ENCODE assay signal across 14 cellular contexts in genomic region chr19:38696733-38697055, GRCh38. TPM values are rescaled to one million over a fixed set of nuclear protein-coding genes. Genes with fewer than 3 reads are reported as not detected.
A peak's percentile ranks its signal among the peaks of the same experiment; 100 is the strongest.
DNase-seq lines count a peak whose midpoint lies in the region; ATAC-seq and TF ChIP-seq lines count a peak whose summit lies in the region.
"Had no signal": no experiment of that assay in that cellular context is flagged by ENCODE, and none has a peak within 500 bp of the region (broad histone marks: within the 10 kb centered on the region; RNA-seq: fewer than 3 reads in every experiment).

No MANE protein-coding gene starts in this region.

- H3K9me3 ChIP-seq in tibial nerve, result no peaks in the 10 kb centered on the region

- H3K4me1 ChIP-seq in tibial nerve, result peaks cover 0 to 100% (median 91%) of the 10 kb centered on the region in 4 donors

- peak overlapping the region; percentile 41 for H3K27ac Mint-ChIP-seq in T-helper 1 cell treated with Interleukin-12 subunit alpha and Interleukin-12 subunit beta and Interleukin-4 antibody, amounts not matched to agents 30 μg/mL and 1 μg/mL, for 36 hours
- peak overlapping the region; percentile 85 for H3K27ac Mint-ChIP-seq in dendritic cell treated with granulocyte-macrophage colony-stimulating factor and Interleukin-4, amounts not matched to agents 40 ng/mL and 50 ng/mL, for 4 days
- H3K27ac Mint-ChIP-seq in natural killer cell, result peak overlapping the region; percentile 89 to 93

- intact Hi-C loops in dendritic cell treated with granulocyte-macrophage colony-stimulating factor and Interleukin-4, amounts not matched to agents 40 ng/mL and 50 ng/mL, for 4 days (cut with micrococcal nuclease), result no loop called here
- intact Hi-C loops in natural killer cell (cut with micrococcal nuclease), result loop anchor here (5.0 kb wide), 1 partner anchor 36 kb away; no protein-coding TSS in a partner anchor

- no peak for TF ChIP-seq POLR2A in tibial nerve (IDR thresholded peaks at IDR 0.05)

- H3K27me3 Mint-ChIP-seq in T-helper 1 cell treated with Interleukin-12 subunit alpha and Interleukin-12 subunit beta and Interleukin-4 antibody, amounts not matched to agents 30 μg/mL and 1 μg/mL, for 36 hours (ENCODE audit: low read depth), result no peaks in the 10 kb centered on the region
- no peaks in the 10 kb centered on the region for H3K27me3 Mint-ChIP-seq in dendritic cell treated with granulocyte-macrophage colony-stimulating factor and Interleukin-4, amounts not matched to agents 40 ng/mL and 50 ng/mL, for 4 days
- H3K27me3 Mint-ChIP-seq in natural killer cell (ENCODE audit: low read depth in 2 of 2), result no peaks in the 10 kb centered on the region

- no peaks in the 10 kb centered on the region for H3K27me3 ChIP-seq in tibial nerve

- 92 to 93% methylated on average over 3 to 6 of the region's 6 CpGs for WGBS in tibial nerve, 2 donors

- peaks cover 0 to 17% (median 6%) of the 10 kb centered on the region in 3 donors for H3K36me3 ChIP-seq in tibial nerve

- H3K27ac ChIP-seq in tibial nerve, result peak overlapping the region in 3 of 4 donors; percentile 83 to 96 (median 92)
- H3K27ac ChIP-seq: 22Rv1, KMS-11 had no signal

- H3K4me3 ChIP-seq in tibial nerve, result no peak overlapping the region

- no peak for TF ChIP-seq EP300 in tibial nerve (IDR thresholded peaks at IDR 0.05)

- DNase-seq in T-helper 1 cell, result no peak
- DNase-seq in natural killer cell, result no peak
- DNase-seq in tibial nerve (ENCODE audit: low spot score in 2 of 2), result no peak
- DNase-seq in dermis blood vessel endothelial cell, result no peak
- DNase-seq in H4 (ENCODE audit: low spot score), result no peak
- DNase-seq: DMS153; NCI-H2029 treated with DMSO at 0.1 percent for 48 hours; stimulated activated CD8-positive, alpha-beta memory T cell treated with anti-CD3 and anti-CD28 coated beads, Interleukin-4, amount 100 ng/mL, for 48 hours had no signal

- no peak overlapping the region for H3K4me3 Mint-ChIP-seq in T-helper 1 cell treated with Interleukin-12 subunit alpha and Interleukin-12 subunit beta and Interleukin-4 antibody, amounts not matched to agents 30 μg/mL and 1 μg/mL, for 36 hours
- no peak overlapping the region for H3K4me3 Mint-ChIP-seq in dendritic cell treated with granulocyte-macrophage colony-stimulating factor and Interleukin-4, amounts not matched to agents 40 ng/mL and 50 ng/mL, for 4 days
- H3K4me3 Mint-ChIP-seq in natural killer cell, result peak overlapping the region; percentile 70

- no peaks in the 10 kb centered on the region for H3K9me3 Mint-ChIP-seq in T-helper 1 cell treated with Interleukin-12 subunit alpha and Interleukin-12 subunit beta and Interleukin-4 antibody, amounts not matched to agents 30 μg/mL and 1 μg/mL, for 36 hours
- H3K9me3 Mint-ChIP-seq in dendritic cell treated with granulocyte-macrophage colony-stimulating factor and Interleukin-4, amounts not matched to agents 40 ng/mL and 50 ng/mL, for 4 days, result no peaks in the 10 kb centered on the region
- no peaks in the 10 kb centered on the region for H3K9me3 Mint-ChIP-seq in natural killer cell

- H3K4me1 Mint-ChIP-seq in T-helper 1 cell treated with Interleukin-12 subunit alpha and Interleukin-12 subunit beta and Interleukin-4 antibody, amounts not matched to agents 30 μg/mL and 1 μg/mL, for 36 hours (ENCODE audit: low read depth), result peaks cover 63% of the 10 kb centered on the region
- H3K4me1 Mint-ChIP-seq in dendritic cell treated with granulocyte-macrophage colony-stimulating factor and Interleukin-4, amounts not matched to agents 40 ng/mL and 50 ng/mL, for 4 days (ENCODE audit: low read depth), result peaks cover 81% of the 10 kb centered on the region
- peaks cover 79 to 81% of the 10 kb centered on the region in 2 donors for H3K4me1 Mint-ChIP-seq in natural killer cell

- TF ChIP-seq CTCF in natural killer cell (IDR thresholded peaks at IDR 0.05), result no peak
- no peak for TF ChIP-seq CTCF in tibial nerve (IDR thresholded peaks at IDR 0.05)

- peaks cover 11% of the 10 kb centered on the region for H3K36me3 Mint-ChIP-seq in T-helper 1 cell treated with Interleukin-12 subunit alpha and Interleukin-12 subunit beta and Interleukin-4 antibody, amounts not matched to agents 30 μg/mL and 1 μg/mL, for 36 hours (ENCODE audit: low read depth)
- H3K36me3 Mint-ChIP-seq in dendritic cell treated with granulocyte-macrophage colony-stimulating factor and Interleukin-4, amounts not matched to agents 40 ng/mL and 50 ng/mL, for 4 days (ENCODE audit: low read depth), result peaks cover 67% of the 10 kb centered on the region
- no peaks in the 10 kb centered on the region for H3K36me3 Mint-ChIP-seq in natural killer cell

- ATAC-seq in natural killer cell, result no peak
- ATAC-seq in GM21529 (IDR thresholded peaks at IDR 0.05; ENCODE audit: unreplicated experiment), result no peak

RNA-seq across cellular contexts. Expression of gene CAPN12, which starts 47.6 kb away (rescaled TPM):
- total RNA-seq in natural killer cell, result 10 to 100 TPM in 2 of 3 donors, 1 to 10 TPM in 1; 7.4 to 51.0 (median 26.7) TPM
- 1 to 10 TPM; 3.5 to 5.7 (median 4.8) TPM for total RNA-seq in tibial nerve
- total RNA-seq in dermis blood vessel endothelial cell, result 0.05 TPM in 1 of 2 replicates, not detected in the other
- not detected in 2 replicates for total RNA-seq in H4 (2014; rRNA removed; shearing (Covaris generic))
- total RNA-seq: myocyte had no signal

RNA-seq across cellular contexts. Expression of gene ACTN4, which starts 49.2 kb away (rescaled TPM):
- 100 to 1,000 TPM; 443 to 595 (median 541) TPM for total RNA-seq in natural killer cell
- total RNA-seq in tibial nerve, result 100 to 1,000 TPM; 342 to 463 (median 382) TPM
- total RNA-seq in dermis blood vessel endothelial cell, result 315 and 728 TPM in 2 replicates
- 157 and 262 TPM in 2 replicates for total RNA-seq in H4 (2014; rRNA removed; shearing (Covaris generic))

Comparison
In these comparisons a context has a peak if more than half of its experiments do, and no peak if none do; other contexts are left out.
1. H3K27ac Mint-ChIP-seq: peak in every context shown above with its lines; median percentile 91 in natural killer cell; 85 in dendritic cell treated with granulocyte-macrophage colony-stimulating factor and Interleukin-4, amounts not matched to agents 40 ng/mL and 50 ng/mL, for 4 days; 41 in T-helper 1 cell treated with Interleukin-12 subunit alpha and Interleukin-12 subunit beta and Interleukin-4 antibody, amounts not matched to agents 30 μg/mL and 1 μg/mL, for 36 hours.